Comparison of ENCODE assay signal across 26 cellular contexts in the genomic region with DNA sequence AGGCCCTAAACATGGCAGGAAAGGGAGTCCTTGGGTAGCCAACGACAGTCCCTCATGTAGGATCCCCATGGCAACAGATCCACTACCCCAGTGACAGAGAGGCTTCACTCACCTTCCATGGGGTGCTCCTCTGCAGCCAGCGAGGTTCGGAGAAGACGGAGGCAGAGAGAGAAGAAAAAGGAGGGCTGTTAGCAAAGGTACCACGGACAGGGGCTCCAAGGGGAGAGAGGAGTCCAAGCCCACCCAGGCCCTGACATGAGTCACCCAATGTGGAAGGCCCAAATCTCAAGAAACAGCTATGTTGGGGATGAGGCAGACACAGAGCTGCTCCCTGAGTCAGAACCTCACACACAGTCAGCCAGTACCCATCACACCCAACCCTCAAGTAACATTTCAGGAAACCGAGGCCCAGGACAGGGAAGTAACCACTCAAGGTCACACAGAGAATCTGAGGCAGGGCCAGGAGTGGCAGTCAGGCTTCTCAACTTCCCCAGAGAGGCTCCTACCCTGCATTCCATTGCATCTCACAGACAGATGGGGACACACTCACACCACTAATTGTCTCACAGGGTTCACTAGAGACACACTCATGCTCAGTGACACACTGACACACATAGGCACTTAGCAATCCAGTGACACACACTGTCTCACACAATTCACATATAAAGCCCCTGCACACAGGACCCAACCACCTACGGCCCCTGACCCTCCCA.
"Had no signal": no experiment of that assay in that cellular context is flagged by ENCODE, and none has a peak within 500 bp of the region (broad histone marks: within the 10 kb centered on the region; RNA-seq: fewer than 3 reads in every experiment).

No MANE protein-coding gene starts in this region.

- H3K27ac Mint-ChIP-seq: activated CD4-positive, alpha-beta T cell treated with anti-CD3 and anti-CD28 coated beads, Interleukin-2, amount 10 ng/mL, durations not matched to agents 7 days and 5 days; activated CD8-positive, alpha-beta T cell treated with anti-CD3 and anti-CD28 coated beads for 36 hours; activated naive CD4-positive, alpha-beta T cell treated with anti-CD3 and anti-CD28 coated beads, Interleukin-2, amount 50 U/mL, for 72 hours; endodermal cell; mesothelial cell of epicardium; nephron progenitor cell; stimulated activated naive CD8-positive, alpha-beta T cell treated with anti-CD3 and anti-CD28 coated beads, Interleukin-15, amount 100 ng/mL, for 72 hours; type B pancreatic cell; WTC11 had no signal

- H3K9me3 Mint-ChIP-seq: activated CD4-positive, alpha-beta T cell treated with anti-CD3 and anti-CD28 coated beads, Interleukin-2, amount 10 ng/mL, durations not matched to agents 7 days and 5 days; activated CD8-positive, alpha-beta T cell treated with anti-CD3 and anti-CD28 coated beads for 36 hours; activated naive CD4-positive, alpha-beta T cell treated with anti-CD3 and anti-CD28 coated beads, Interleukin-2, amount 50 U/mL, for 72 hours; mesothelial cell of epicardium; naive B cell; stimulated activated naive CD8-positive, alpha-beta T cell treated with anti-CD3 and anti-CD28 coated beads, Interleukin-15, amount 100 ng/mL, for 72 hours; type B pancreatic cell; WTC11 had no signal

- H2AFZ ChIP-seq: parathyroid adenoma had no signal

- H3K9me3 ChIP-seq: right atrium auricular region, spleen, vagina had no signal

- DNase-seq: activated CD4-positive, alpha-beta T cell treated with anti-CD3 and anti-CD28 coated beads for 1 hour; activated CD4-positive, alpha-beta T cell treated with anti-CD3 and anti-CD28 coated beads, Interleukin-2, amount 10 ng/mL, durations not matched to agents 7 days and 5 days; activated CD8-positive, alpha-beta T cell treated with anti-CD3 and anti-CD28 coated beads for 36 hours; activated naive CD4-positive, alpha-beta T cell; activated T-cell treated with anti-CD3 and anti-CD28 coated beads, Interleukin-2, amount 50 U/mL, for 48 hours; endodermal cell; foreskin fibroblast; head of caudate nucleus; hippocampal formation; kidney; naive B cell; nephron progenitor cell; nucleus accumbens; stimulated activated naive CD8-positive, alpha-beta T cell treated with anti-CD3 and anti-CD28 coated beads, Interleukin-15, amount 100 ng/mL, for 72 hours; substantia nigra; T-helper 2 cell had no signal

- H3K36me3 Mint-ChIP-seq: activated naive CD4-positive, alpha-beta T cell treated with anti-CD3 and anti-CD28 coated beads, Interleukin-2, amount 50 U/mL, for 72 hours; mesothelial cell of epicardium; naive B cell; type B pancreatic cell had no signal

- H3K9ac ChIP-seq: parathyroid adenoma had no signal

- H3K4me3 ChIP-seq: coronary artery, dorsolateral prefrontal cortex, right atrium auricular region, spleen, vagina had no signal

- H3K4me3 Mint-ChIP-seq: activated CD4-positive, alpha-beta T cell treated with anti-CD3 and anti-CD28 coated beads, Interleukin-2, amount 10 ng/mL, durations not matched to agents 7 days and 5 days; activated CD8-positive, alpha-beta T cell treated with anti-CD3 and anti-CD28 coated beads for 36 hours; endodermal cell; mesothelial cell of epicardium; naive B cell; nephron progenitor cell; stimulated activated naive CD8-positive, alpha-beta T cell treated with anti-CD3 and anti-CD28 coated beads, Interleukin-15, amount 100 ng/mL, for 72 hours; type B pancreatic cell; WTC11 had no signal

- H3K27me3 ChIP-seq: dorsolateral prefrontal cortex, right atrium auricular region, vagina had no signal

- H3K4me1 Mint-ChIP-seq: endodermal cell had no signal

- H3K4me1 ChIP-seq: parathyroid adenoma, right atrium auricular region, vagina had no signal

- H3K36me3 ChIP-seq: right atrium auricular region, spleen, vagina had no signal

- H3K27ac ChIP-seq: coronary artery, parathyroid adenoma, right atrium auricular region, spleen, vagina had no signal
